Comparison of ENCODE assay signal across 13 cellular contexts in genomic region chrX:1388651-1389050, GRCh38. TPM values are rescaled to one million over a fixed set of nuclear protein-coding genes. Genes with fewer than 3 reads are reported as not detected.
DNase-seq lines count a peak whose midpoint lies in the region; ATAC-seq lines count a peak whose summit lies in the region.
"Had no signal": no experiment of that assay in that cellular context is flagged by ENCODE, and none has a peak within 500 bp of the region (broad histone marks: within the 10 kb centered on the region; RNA-seq: fewer than 3 reads in every experiment).

No MANE protein-coding gene starts in this region.

- no peaks in the 10 kb centered on the region for H3K27me3 Mint-ChIP-seq in activated CD4-positive, alpha-beta memory T cell treated with anti-CD3 and anti-CD28 coated beads for 36 hours
- no peaks in the 10 kb centered on the region for H3K27me3 Mint-ChIP-seq in stimulated activated memory B cell treated with anti-CD40 and anti-IgM and Interleukin-4, amounts not matched to agents 10 μg/mL and 1 μg/mL and 100 μg/mL, for 72 hours

- no peak overlapping the region for H3K4me3 ChIP-seq in iPS-15b (ENCODE audit: low read depth, low read length)
- H3K4me3 ChIP-seq: colonic mucosa, uterus had no signal

- H3K27ac Mint-ChIP-seq in activated CD4-positive, alpha-beta memory T cell treated with anti-CD3 and anti-CD28 coated beads for 36 hours, result peak overlapping the region; percentile 38
- peak overlapping the region; percentile 22 for H3K27ac Mint-ChIP-seq in stimulated activated memory B cell treated with anti-CD40 and anti-IgM and Interleukin-4, amounts not matched to agents 10 μg/mL and 1 μg/mL and 100 μg/mL, for 72 hours

- no peak overlapping the region for H3K4me3 Mint-ChIP-seq in activated CD4-positive, alpha-beta memory T cell treated with anti-CD3 and anti-CD28 coated beads for 36 hours
- peak overlapping the region; percentile 23 for H3K4me3 Mint-ChIP-seq in stimulated activated memory B cell treated with anti-CD40 and anti-IgM and Interleukin-4, amounts not matched to agents 10 μg/mL and 1 μg/mL and 100 μg/mL, for 72 hours

- no peaks in the 10 kb centered on the region for H3K9me3 ChIP-seq in iPS-15b (ENCODE audit: control insufficient read depth, insufficient read depth, low read length)
- H3K9me3 ChIP-seq: colonic mucosa, uterus had no signal

- H3K9ac ChIP-seq in iPS-15b (ENCODE audit: low read depth, low read length), result peak overlapping the region; percentile 37

- H3K27me3 ChIP-seq in iPS-15b (ENCODE audit: control insufficient read depth, insufficient read depth, low read length), result no peaks in the 10 kb centered on the region
- H3K27me3 ChIP-seq: colonic mucosa, uterus had no signal

- peaks cover 71% of the 10 kb centered on the region for H3K36me3 ChIP-seq in iPS-15b (ENCODE audit: control insufficient read depth, insufficient read depth, low read length)
- H3K36me3 ChIP-seq: uterus had no signal

- peaks cover 63% of the 10 kb centered on the region for H3K36me3 Mint-ChIP-seq in activated CD4-positive, alpha-beta memory T cell treated with anti-CD3 and anti-CD28 coated beads for 36 hours
- H3K36me3 Mint-ChIP-seq in stimulated activated memory B cell treated with anti-CD40 and anti-IgM and Interleukin-4, amounts not matched to agents 10 μg/mL and 1 μg/mL and 100 μg/mL, for 72 hours, result peaks cover 69% of the 10 kb centered on the region

- intact Hi-C loops in activated CD4-positive, alpha-beta memory T cell treated with anti-CD3 and anti-CD28 coated beads for 36 hours (cut with micrococcal nuclease), result no loop called here

- POLR2A ChIA-PET in activated CD4-positive, alpha-beta memory T cell treated with anti-CD3 and anti-CD28 coated beads for 36 hours (lab: Charles Lee), result no interaction called here

- CTCF ChIA-PET in activated CD4-positive, alpha-beta memory T cell treated with anti-CD3 and anti-CD28 coated beads for 36 hours (lab: Charles Lee), result no interaction called here

- no peaks in the 10 kb centered on the region for H3K9me3 Mint-ChIP-seq in activated CD4-positive, alpha-beta memory T cell treated with anti-CD3 and anti-CD28 coated beads for 36 hours
- no peaks in the 10 kb centered on the region for H3K9me3 Mint-ChIP-seq in stimulated activated memory B cell treated with anti-CD40 and anti-IgM and Interleukin-4, amounts not matched to agents 10 μg/mL and 1 μg/mL and 100 μg/mL, for 72 hours

- peak; percentile 48 for DNase-seq in activated CD8-positive, alpha-beta memory T cell treated with anti-CD3 and anti-CD28 coated beads, Interleukin-2, amount 50 U/mL, for 48 hours
- DNase-seq in activated CD8-positive, alpha-beta memory T cell treated with anti-CD3 and anti-CD28 coated beads for 24 hours, result no peak
- no peak for DNase-seq in activated CD4-positive, alpha-beta memory T cell treated with anti-CD3 and anti-CD28 coated beads for 36 hours
- no peak for DNase-seq in occipital lobe (lab: John Stamatoyannopoulos, UW)
- no peak for DNase-seq in OCI-M2 (lab: John Stamatoyannopoulos, UW; ENCODE audit: unreplicated experiment)
- DNase-seq in H4 (ENCODE audit: low spot score), result no peak
- DNase-seq: colonic mucosa, NCI-H1417, NCI-H510A treated with DMSO at 0.1 percent for 48 hours had no signal

- no peak for ATAC-seq in stimulated activated memory B cell treated with anti-CD40 and anti-IgM and Interleukin-4, amounts not matched to agents 10 μg/mL and 1 μg/mL and 100 μg/mL, for 72 hours

- H3K4me1 ChIP-seq in iPS-15b (ENCODE audit: control insufficient read depth, insufficient read depth, low read length), result no peaks in the 10 kb centered on the region

- peaks cover 34% of the 10 kb centered on the region for H3K4me1 Mint-ChIP-seq in activated CD4-positive, alpha-beta memory T cell treated with anti-CD3 and anti-CD28 coated beads for 36 hours (ENCODE audit: low read depth)
- H3K4me1 Mint-ChIP-seq in stimulated activated memory B cell treated with anti-CD40 and anti-IgM and Interleukin-4, amounts not matched to agents 10 μg/mL and 1 μg/mL and 100 μg/mL, for 72 hours, result peaks cover 46% of the 10 kb centered on the region

RNA-seq across cellular contexts. Expression of gene SLC25A6, which starts 3.3 kb away (rescaled TPM):
- 100 to 1,000 TPM; 399 to 407 TPM for total RNA-seq in activated CD4-positive, alpha-beta memory T cell treated with anti-CD3 and anti-CD28 coated beads for 36 hours
- total RNA-seq in occipital lobe, result 126 TPM
- 245 and 252 TPM in 2 replicates for total RNA-seq in H4 (2014; rRNA removed; shearing (Covaris generic))

RNA-seq across cellular contexts. Expression of gene IL3RA, which starts 52.1 kb away (rescaled TPM):
- total RNA-seq in activated CD4-positive, alpha-beta memory T cell treated with anti-CD3 and anti-CD28 coated beads for 36 hours, result 1 to 10 TPM; 1.2 to 1.4 TPM
- total RNA-seq in occipital lobe, result 0.94 TPM
- total RNA-seq in H4 (2014; rRNA removed; shearing (Covaris generic)), result 0.72 and 1.1 TPM in 2 replicates
- total RNA-seq: RPMI7951 had no signal
